Comparison of ENCODE assay signal across 16 cellular contexts in genomic region chr5:127092690-127093089, GRCh38. TPM values are rescaled to one million over a fixed set of nuclear protein-coding genes. Genes with fewer than 3 reads are reported as not detected.
DNase-seq lines count a peak whose midpoint lies in the region; ATAC-seq and TF ChIP-seq lines count a peak whose summit lies in the region.
"Had no signal": no experiment of that assay in that cellular context is flagged by ENCODE, and none has a peak within 500 bp of the region (broad histone marks: within the 10 kb centered on the region; RNA-seq: fewer than 3 reads in every experiment).

No MANE protein-coding gene starts in this region.

- H3F3A ChIP-seq in PC-3 (ENCODE audit: low read length, unreplicated experiment) = no peaks in the 10 kb centered on the region

- H3K36me3 ChIP-seq in PC-3 (ENCODE audit: low read depth, low read length) = no peaks in the 10 kb centered on the region
- H3K36me3 ChIP-seq in neuronal stem cell (replicated peaks in 1 of 2; ENCODE audit: control insufficient read depth in 2 of 2, insufficient read depth in 2 of 2, low read length in 2 of 2) = no peaks in the 10 kb centered on the region
- H3K36me3 ChIP-seq: ascending aorta, tibial nerve had no signal

- ATAC-seq in PC-3 (peak; percentile 65; the same call in 1 of the 2 replicates), HG02610 (IDR thresholded peaks at IDR 0.05; ENCODE audit: unreplicated experiment) (no peak), GM18519 (IDR thresholded peaks at IDR 0.05; ENCODE audit: low FRiP score, unreplicated experiment) (no peak)

- no peaks in the 10 kb centered on the region for H3K79me1 ChIP-seq in neuronal stem cell (ENCODE audit: low read depth, low read length)

- H2AFZ ChIP-seq in PC-3 (ENCODE audit: low read length) = no peak overlapping the region
- H2AFZ ChIP-seq in neuronal stem cell (ENCODE audit: low read length) = peak overlapping the region; percentile 69

- no peaks in the 10 kb centered on the region for H4K20me1 ChIP-seq in PC-3 (ENCODE audit: low read length)

- no peaks in the 10 kb centered on the region for H3K79me2 ChIP-seq in PC-3 (ENCODE audit: low read length)

- H3K4me3 ChIP-seq in PC-3 (ENCODE audit: low read length) = no peak overlapping the region
- no peak overlapping the region for H3K4me3 ChIP-seq in neuronal stem cell (ENCODE audit: low read length in 2 of 2)
- H3K4me3 ChIP-seq: ascending aorta, tibial nerve had no signal

- H3K27me3 ChIP-seq in PC-3 (ENCODE audit: low read length) (peaks cover 25% of the 10 kb centered on the region), neuronal stem cell (ENCODE audit: control insufficient read depth in 3 of 3, insufficient read depth in 3 of 3, low read depth in 1 of 3, low read length in 3 of 3) (no peaks in the 10 kb centered on the region)
- H3K27me3 ChIP-seq: ascending aorta, tibial nerve had no signal

- H2BK5ac ChIP-seq in neuronal stem cell (ENCODE audit: low read length) = no peak overlapping the region

- CTCF ChIA-PET in PC-3 (lab: Charles Lee) = no interaction called here

- no peak overlapping the region for H3K14ac ChIP-seq in neuronal stem cell (ENCODE audit: low read length)

- intact Hi-C loops in PC-3 (cut with micrococcal nuclease) = no loop called here

- no peak overlapping the region for H2AK5ac ChIP-seq in neuronal stem cell (ENCODE audit: low read depth, low read length)

- no peaks in the 10 kb centered on the region for H3K9me3 ChIP-seq in PC-3 (ENCODE audit: low read length)
- no peaks in the 10 kb centered on the region for H3K9me3 ChIP-seq in neuronal stem cell (replicated peaks in 1 of 2; ENCODE audit: control insufficient read depth in 2 of 2, insufficient read depth in 1 of 2, low read depth in 1 of 2, low read length in 2 of 2)
- H3K9me3 ChIP-seq: ascending aorta, tibial nerve had no signal

- no peak overlapping the region for H2BK120ac ChIP-seq in neuronal stem cell (ENCODE audit: low read depth, low read length)

- no peak overlapping the region for H4K91ac ChIP-seq in neuronal stem cell (ENCODE audit: low read depth, low read length, poor library complexity)

- POLR2A ChIA-PET in PC-3 (lab: Charles Lee; ENCODE audit: unreplicated experiment) = no interaction called here

- H3K4me1 ChIP-seq in PC-3 (ENCODE audit: insufficient read depth, low read length) = 0 out of 2 replicates have a peak, but pooled peaks cover 6% of the 10 kb centered on the region
- H3K4me1 ChIP-seq in neuronal stem cell (ENCODE audit: control insufficient read depth in 2 of 2, insufficient read depth in 1 of 2, low read depth in 1 of 2, low read length in 2 of 2) = peaks cover 7 to 15% of the 10 kb centered on the region in 2 donors
- H3K4me1 ChIP-seq: ascending aorta, tibial nerve had no signal

- no CpG with 5 or more reads among the region's 3 CpGs for WGBS in neuronal stem cell (ENCODE audit: extremely low coverage in 2 of 2, insufficient read length in 2 of 2, insufficient replicate concordance in 1 of 2), 2 donors

- no peak overlapping the region for H2BK15ac ChIP-seq in neuronal stem cell (ENCODE audit: low read length)

- H4K8ac ChIP-seq in neuronal stem cell (ENCODE audit: low read depth, low read length) = no peak overlapping the region

- BruUV-seq in PC-3 (replicated peaks; lab: Mats Ljungman, UMichigan) = no TSS peak

- no peak overlapping the region for H3K4ac ChIP-seq in neuronal stem cell (ENCODE audit: low read length)

- H3K9ac ChIP-seq in PC-3 (ENCODE audit: low read length) = no peak overlapping the region
- no peak overlapping the region for H3K9ac ChIP-seq in neuronal stem cell (ENCODE audit: low read depth, low read length, poor library complexity)

- H3K18ac ChIP-seq in neuronal stem cell (ENCODE audit: low read length) = no peak overlapping the region

- H3K23ac ChIP-seq in neuronal stem cell (ENCODE audit: low read depth, low read length, poor library complexity) = no peak overlapping the region

- DNase-seq in H4 (ENCODE audit: low spot score) (peak; percentile 46), PC-3 (peak; percentile 19), epidermal melanocyte (ENCODE audit: insufficient read length, low spot score) (peak; percentile 56), neuronal stem cell (ENCODE audit: low spot score) (no peak), NAMALWA (ENCODE audit: low spot score) (no peak)
- DNase-seq: effector memory CD4-positive, alpha-beta T cell; GOT3; hypothalamus; NCI-H1417 treated with DMSO at 0.1 percent for 48 hours; NCI-H774; stimulated activated CD8-positive, alpha-beta memory T cell treated with anti-CD3 and anti-CD28 coated beads, Interleukin-4, amount 100 ng/mL, for 48 hours had no signal

- H3K4me2 ChIP-seq in PC-3 (ENCODE audit: low read length) (no peak overlapping the region), neuronal stem cell (ENCODE audit: insufficient read depth, low read length, poor library complexity, severe bottlenecking) (no peak overlapping the region)

- TF ChIP-seq CTCF in PC-3 (conservative IDR thresholded peaks at IDR 0.05; ENCODE audit: low read depth, low read length) = no peak

- H3K27ac ChIP-seq in PC-3 (ENCODE audit: low read length) (no peak overlapping the region), neuronal stem cell (replicated peaks; ENCODE audit: low read length) (no peak overlapping the region)
- H3K27ac ChIP-seq: ascending aorta, tibial nerve, VCaP had no signal

- no peaks in the 10 kb centered on the region for H3K9me2 ChIP-seq in PC-3 (replicated peaks; ENCODE audit: low read length)

- H2BK12ac ChIP-seq in neuronal stem cell (ENCODE audit: low read length) = no peak overlapping the region

RNA-seq across cellular contexts. Expression of gene C5orf63, which starts 19.4 kb away (rescaled TPM):
- not detected in 2 replicates for total RNA-seq in H4 (2014; rRNA removed; shearing (Covaris generic))
- 2.9 and 3.7 TPM in 2 replicates for total RNA-seq in PC-3 (2014; rRNA removed)
- polyA plus RNA-seq in neuronal stem cell (2013, experiment 1 of 2) = 0.32 TPM
- 0.48 TPM for polyA plus RNA-seq in neuronal stem cell (2013, experiment 2 of 2)
- total RNA-seq: ascending aorta had no signal

Comparison
In these comparisons a context has a peak if more than half of its experiments do, and no peak if none do; other contexts are left out.
1. DNase-seq: peak in H4 (single experiment), PC-3 (single experiment) and epidermal melanocyte (single experiment); none in neuronal stem cell (single experiment) and NAMALWA (single experiment).